In genomic region chr9:101408374-101409078, GRCh38 we compare ENCODE assay signal across 2 cellular contexts.
TF ChIP-seq lines count a peak whose summit lies in the region.

No MANE protein-coding gene starts in this region.

TF ChIP-seq in GM12891, 5 proteins besides CTCF, POLR2A, EP300 and RAD21:
- TF ChIP-seq PAX5 (IDR thresholded peaks at IDR 0.05; ENCODE audit: insufficient read depth, low read length, severe bottlenecking) (no peak), POLR2AphosphoS5 (IDR thresholded peaks at IDR 0.05; ENCODE audit: low read depth, low read length) (0 out of 2 replicates have a peak, but pooled peaks have one; percentile 16)

TF ChIP-seq in GM12878, 131 proteins besides CTCF, POLR2A, EP300 and RAD21:
- TF ChIP-seq CBX5 (IDR thresholded peaks at IDR 0.05; ENCODE audit: low read depth), result peak; percentile 35; the same call in 1 of the 2 replicates
- TF ChIP-seq JUND (IDR thresholded peaks at IDR 0.05; ENCODE audit: low read depth, low read length), result no peak
